In the genomic region with DNA sequence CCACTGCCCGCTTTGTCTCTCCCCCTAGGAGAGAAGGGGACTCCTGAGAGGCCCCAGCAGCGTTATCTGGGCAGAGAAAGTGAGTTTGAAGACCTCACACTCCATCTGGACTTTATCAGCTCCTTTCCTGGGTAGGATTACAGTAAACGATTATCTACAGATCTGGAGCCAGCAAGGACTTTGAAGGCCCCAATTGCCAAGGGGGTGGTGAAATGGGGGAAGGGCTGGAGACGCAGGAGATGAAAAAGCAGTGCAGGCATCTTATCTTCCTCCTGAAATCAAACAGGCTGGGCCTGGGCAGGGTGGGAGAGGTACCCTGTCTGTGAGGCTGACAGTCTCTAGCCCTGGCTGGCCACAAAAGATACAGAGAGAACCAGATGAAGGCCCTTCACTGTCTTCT, we compare ENCODE assay signal across 19 cellular contexts.
"Had no signal": no experiment of that assay in that cellular context is flagged by ENCODE, and none has a peak within 500 bp of the region (broad histone marks: within the 10 kb centered on the region; RNA-seq: fewer than 3 reads in every experiment).

No MANE protein-coding gene starts in this region.

- H3K4me1 ChIP-seq: colonic mucosa, foreskin keratinocyte, lower lobe of right lung, tibial nerve had no signal

- H3K27ac ChIP-seq: colonic mucosa, foreskin keratinocyte, lower lobe of right lung, neutrophil, tibial nerve had no signal

- H3K27ac Mint-ChIP-seq: activated CD4-positive, alpha-beta T cell treated with anti-CD3 and anti-CD28 coated beads, Interleukin-2, amount 10 ng/mL, durations not matched to agents 7 days and 5 days; activated naive CD4-positive, alpha-beta T cell treated with anti-CD3 and anti-CD28 coated beads, Interleukin-2, amount 50 U/mL, for 72 hours; activated T-cell treated with anti-CD3 and anti-CD28 coated beads, Interleukin-2, amount 50 U/mL, for 72 hours; T-helper 2 cell treated with Interferon-gamma antibody and Interleukin-4, amounts not matched to agents 5 μg/mL and 100 μg/mL, for 36 hours had no signal

- H3K4me1 Mint-ChIP-seq: activated CD4-positive, alpha-beta T cell treated with anti-CD3 and anti-CD28 coated beads, Interleukin-2, amount 10 ng/mL, durations not matched to agents 7 days and 5 days had no signal

- H3K4me3 ChIP-seq: colonic mucosa, lower lobe of right lung, tibial nerve had no signal

- H3K9me3 ChIP-seq: colonic mucosa, lower lobe of right lung, neutrophil had no signal

- H3K27me3 ChIP-seq: colonic mucosa, foreskin keratinocyte, tibial nerve had no signal

- H3K36me3 ChIP-seq: colonic mucosa, lower lobe of right lung, neutrophil, tibial nerve had no signal

- DNase-seq: activated CD4-positive, alpha-beta T cell treated with anti-CD3 and anti-CD28 coated beads, Interleukin-2, amount 10 ng/mL, durations not matched to agents 7 days and 5 days; activated CD4-positive, CD25-positive, alpha-beta regulatory T cell; activated CD8-positive, alpha-beta memory T cell treated with anti-CD3 and anti-CD28 coated beads, Interleukin-2, amount 50 U/mL, for 48 hours; activated gamma-delta T cell; activated T-cell treated with anti-CD3 and anti-CD28 coated beads, Interleukin-2, amount 50 U/mL, for 72 hours; amniotic stem cell; caudate nucleus; colonic mucosa; foreskin keratinocyte; head of caudate nucleus; left cardiac atrium; lower lobe of right lung; stimulated activated CD4-positive, alpha-beta T cell treated with anti-CD3 and anti-CD28 coated beads, Interleukin-4, amount 100 ng/mL, for 1 hour; stimulated activated naive CD4-positive, alpha-beta T cell had no signal

- FAIRE-seq: endothelial cell of umbilical vein had no signal

- H3K27me3 Mint-ChIP-seq: activated CD4-positive, alpha-beta T cell treated with anti-CD3 and anti-CD28 coated beads, Interleukin-2, amount 10 ng/mL, durations not matched to agents 7 days and 5 days had no signal

- H3K36me3 Mint-ChIP-seq: activated naive CD4-positive, alpha-beta T cell treated with anti-CD3 and anti-CD28 coated beads, Interleukin-2, amount 50 U/mL, for 72 hours had no signal

- ATAC-seq: activated naive CD4-positive, alpha-beta T cell treated with anti-CD3 and anti-CD28 coated beads, Interleukin-2, amount 50 U/mL, for 72 hours; activated T-cell treated with anti-CD3 and anti-CD28 coated beads, Interleukin-2, amount 50 U/mL, for 72 hours; foreskin keratinocyte; left cardiac atrium; lower lobe of right lung had no signal

- H3K9me3 Mint-ChIP-seq: activated naive CD4-positive, alpha-beta T cell treated with anti-CD3 and anti-CD28 coated beads, Interleukin-2, amount 50 U/mL, for 72 hours; activated T-cell treated with anti-CD3 and anti-CD28 coated beads, Interleukin-2, amount 50 U/mL, for 72 hours; T-helper 2 cell treated with Interferon-gamma antibody and Interleukin-4, amounts not matched to agents 5 μg/mL and 100 μg/mL, for 36 hours had no signal

- H3K4me3 Mint-ChIP-seq: activated CD4-positive, alpha-beta T cell treated with anti-CD3 and anti-CD28 coated beads, Interleukin-2, amount 10 ng/mL, durations not matched to agents 7 days and 5 days; activated T-cell treated with anti-CD3 and anti-CD28 coated beads, Interleukin-2, amount 50 U/mL, for 72 hours; T-helper 2 cell treated with Interferon-gamma antibody and Interleukin-4, amounts not matched to agents 5 μg/mL and 100 μg/mL, for 36 hours had no signal
